ENCODE assay signal across 39 cellular contexts in the genomic region with DNA sequence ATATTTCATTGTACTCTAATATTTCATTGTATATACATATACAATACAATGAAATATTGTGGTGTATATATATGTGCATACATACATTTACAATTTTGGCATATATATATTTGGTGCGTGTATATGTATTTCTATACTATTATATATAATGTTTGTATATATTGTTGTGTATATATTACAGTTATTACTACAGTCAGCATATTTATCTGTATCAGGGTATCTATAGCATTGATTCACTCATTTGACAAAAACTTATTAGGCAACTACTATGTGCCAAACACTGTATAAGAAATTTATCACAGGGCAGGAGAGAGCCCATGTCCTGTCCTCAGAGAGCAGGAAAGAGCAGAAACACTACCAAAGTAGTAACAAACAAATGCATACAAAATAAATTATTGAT.
"Had no signal": no experiment of that assay in that cellular context is flagged by ENCODE, and none has a peak within 500 bp of the region (broad histone marks: within the 10 kb centered on the region; RNA-seq: fewer than 3 reads in every experiment).

No MANE protein-coding gene starts in this region.

- H3K36me3 ChIP-seq: adrenal gland, ascending aorta, brain microvascular endothelial cell, breast epithelium, cardiac muscle cell had no signal

- H3K27ac ChIP-seq: adrenal gland, ascending aorta, body of pancreas, brain microvascular endothelial cell, breast epithelium, cardiac muscle cell had no signal

- H3K4me3 Mint-ChIP-seq: activated naive CD4-positive, alpha-beta T cell treated with anti-CD3 and anti-CD28 coated beads for 36 hours; activated naive CD4-positive, alpha-beta T cell treated with anti-CD3 and anti-CD28 coated beads, Interleukin-2, amount 10 ng/mL, durations not matched to agents 7 days and 5 days; activated naive CD4-positive, alpha-beta T cell treated with anti-CD3 and anti-CD28 coated beads, Interleukin-2, amount 50 U/mL, for 24 hours; activated naive CD8-positive, alpha-beta T cell; activated naive CD8-positive, alpha-beta T cell treated with anti-CD3 and anti-CD28 coated beads for 36 hours; activated naive CD8-positive, alpha-beta T cell treated with anti-CD3 and anti-CD28 coated beads, Interleukin-2, amount 10 ng/mL, durations not matched to agents 7 days and 5 days; activated naive CD8-positive, alpha-beta T cell treated with anti-CD3 and anti-CD28 coated beads, Interleukin-2, amount 50 U/mL, for 24 hours; activated T-cell treated with anti-CD3 and anti-CD28 coated beads, Interleukin-2, amount 50 U/mL, for 24 hours; activated T-cell treated with anti-CD3 and anti-CD28 coated beads, Interleukin-2, amount 50 U/mL, for 4 hours; activated T-cell treated with anti-CD3 and anti-CD28 coated beads, Interleukin-2, amount 50 U/mL, for 72 hours; activated T-helper 1 cell treated with anti-CD3 and anti-CD28 coated beads, Interleukin-12 subunit alpha, Interleukin-12 subunit beta, Interleukin-2, Interleukin-4 antibody, amounts not matched to agents 30 ng/mL and 10 ng/mL and 1 ng/mL, durations not matched to agents 14 hours and 24 hours and 36 hours; activated T-helper 17 cell treated with anti-CD3 and anti-CD28 coated beads, Interleukin-2, amount 50 U/mL, for 72 hours; brain; central memory CD8-positive, alpha-beta T cell had no signal

- H3K27me3 Mint-ChIP-seq: activated naive CD4-positive, alpha-beta T cell treated with anti-CD3 and anti-CD28 coated beads, Interleukin-2, amount 10 ng/mL, durations not matched to agents 7 days and 5 days; activated naive CD4-positive, alpha-beta T cell treated with anti-CD3 and anti-CD28 coated beads, Interleukin-2, amount 50 U/mL, for 24 hours; activated naive CD8-positive, alpha-beta T cell; activated naive CD8-positive, alpha-beta T cell treated with anti-CD3 and anti-CD28 coated beads for 36 hours; activated naive CD8-positive, alpha-beta T cell treated with anti-CD3 and anti-CD28 coated beads, Interleukin-2, amount 10 ng/mL, durations not matched to agents 7 days and 5 days; activated naive CD8-positive, alpha-beta T cell treated with anti-CD3 and anti-CD28 coated beads, Interleukin-2, amount 50 U/mL, for 24 hours; activated T-cell treated with anti-CD3 and anti-CD28 coated beads, Interleukin-2, amount 50 U/mL, for 24 hours; activated T-helper 17 cell treated with anti-CD3 and anti-CD28 coated beads, Interleukin-2, amount 50 U/mL, for 72 hours; brain; central memory CD8-positive, alpha-beta T cell had no signal

- H3K9me3 ChIP-seq: adrenal gland, ascending aorta, body of pancreas, breast epithelium had no signal

- H3K4me1 ChIP-seq: adrenal gland, ascending aorta, body of pancreas, breast epithelium had no signal

- ATAC-seq: activated naive CD4-positive, alpha-beta T cell treated with anti-CD3 and anti-CD28 coated beads, Interleukin-2, amount 50 U/mL, for 72 hours; activated naive CD8-positive, alpha-beta T cell treated with anti-CD3 and anti-CD28 coated beads, Interleukin-2, amount 50 U/mL, for 24 hours; activated T-cell treated with anti-CD3 and anti-CD28 coated beads, Interleukin-2, amount 50 U/mL, for 4 hours; activated T-cell treated with anti-CD3 and anti-CD28 coated beads, Interleukin-2, amount 50 U/mL, for 72 hours; activated T-helper 17 cell treated with anti-CD3 and anti-CD28 coated beads, Interleukin-2, amount 50 U/mL, for 72 hours; body of pancreas had no signal

- H3K4me1 Mint-ChIP-seq: activated naive CD4-positive, alpha-beta T cell treated with anti-CD3 and anti-CD28 coated beads, Interleukin-2, amount 10 ng/mL, durations not matched to agents 7 days and 5 days; activated naive CD4-positive, alpha-beta T cell treated with anti-CD3 and anti-CD28 coated beads, Interleukin-2, amount 50 U/mL, for 24 hours; activated naive CD8-positive, alpha-beta T cell treated with anti-CD3 and anti-CD28 coated beads for 36 hours; activated naive CD8-positive, alpha-beta T cell treated with anti-CD3 and anti-CD28 coated beads, Interleukin-2, amount 10 ng/mL, durations not matched to agents 7 days and 5 days; activated naive CD8-positive, alpha-beta T cell treated with anti-CD3 and anti-CD28 coated beads, Interleukin-2, amount 50 U/mL, for 24 hours; activated T-helper 17 cell treated with anti-CD3 and anti-CD28 coated beads, Interleukin-2, amount 50 U/mL, for 72 hours; central memory CD8-positive, alpha-beta T cell had no signal

- H3K27ac Mint-ChIP-seq: activated naive CD4-positive, alpha-beta T cell treated with anti-CD3 and anti-CD28 coated beads for 36 hours; activated naive CD4-positive, alpha-beta T cell treated with anti-CD3 and anti-CD28 coated beads, Interleukin-2, amount 10 ng/mL, durations not matched to agents 7 days and 5 days; activated naive CD4-positive, alpha-beta T cell treated with anti-CD3 and anti-CD28 coated beads, Interleukin-2, amount 50 U/mL, for 24 hours; activated naive CD4-positive, alpha-beta T cell treated with anti-CD3 and anti-CD28 coated beads, Interleukin-2, amount 50 U/mL, for 72 hours; activated naive CD8-positive, alpha-beta T cell; activated naive CD8-positive, alpha-beta T cell treated with anti-CD3 and anti-CD28 coated beads for 36 hours; activated naive CD8-positive, alpha-beta T cell treated with anti-CD3 and anti-CD28 coated beads, Interleukin-2, amount 10 ng/mL, durations not matched to agents 7 days and 5 days; activated naive CD8-positive, alpha-beta T cell treated with anti-CD3 and anti-CD28 coated beads, Interleukin-2, amount 50 U/mL, for 24 hours; activated T-cell treated with anti-CD3 and anti-CD28 coated beads, Interleukin-2, amount 50 U/mL, for 24 hours; activated T-cell treated with anti-CD3 and anti-CD28 coated beads, Interleukin-2, amount 50 U/mL, for 72 hours; activated T-helper 1 cell treated with anti-CD3 and anti-CD28 coated beads, Interleukin-12 subunit alpha, Interleukin-12 subunit beta, Interleukin-2, Interleukin-4 antibody, amounts not matched to agents 30 ng/mL and 10 ng/mL and 1 ng/mL, durations not matched to agents 14 hours and 24 hours and 36 hours; activated T-helper 17 cell treated with anti-CD3 and anti-CD28 coated beads, Interleukin-2, amount 50 U/mL, for 72 hours; activated T-helper 2 cell treated with anti-CD3 and anti-CD28 coated beads, Interferon-gamma antibody, Interleukin-2, Interleukin-4, amounts not matched to agents 10 μg/mL and 5 μg/mL and 100 μg/mL, durations not matched to agents 14 hours and 24 hours and 36 hours; brain had no signal

- H3K36me3 Mint-ChIP-seq: activated naive CD4-positive, alpha-beta T cell treated with anti-CD3 and anti-CD28 coated beads, Interleukin-2, amount 10 ng/mL, durations not matched to agents 7 days and 5 days; activated naive CD4-positive, alpha-beta T cell treated with anti-CD3 and anti-CD28 coated beads, Interleukin-2, amount 50 U/mL, for 24 hours; activated naive CD8-positive, alpha-beta T cell; activated naive CD8-positive, alpha-beta T cell treated with anti-CD3 and anti-CD28 coated beads for 36 hours; activated naive CD8-positive, alpha-beta T cell treated with anti-CD3 and anti-CD28 coated beads, Interleukin-2, amount 10 ng/mL, durations not matched to agents 7 days and 5 days had no signal

- FAIRE-seq: astrocyte, bronchial epithelial cell, colon had no signal

- H3K27me3 ChIP-seq: adrenal gland, ascending aorta, body of pancreas, brain microvascular endothelial cell, breast epithelium, cardiac muscle cell had no signal

- H3K4me3 ChIP-seq: adrenal gland, ascending aorta, body of pancreas, breast epithelium, cardiac muscle cell had no signal

- DNase-seq: activated effector memory CD4-positive, alpha-beta T cell treated with anti-CD3 and anti-CD28 coated beads, Interleukin-2, amount 50 U/mL, for 16 hours; activated effector memory CD4-positive, alpha-beta T cell treated with Interleukin-2 at 50 U/mL for 16 hours; activated gamma-delta T cell treated with Interleukin-2 at 50 U/mL for 16 hours; activated naive CD4-positive, alpha-beta T cell treated with anti-CD3 and anti-CD28 coated beads for 36 hours; activated naive CD4-positive, alpha-beta T cell treated with anti-CD3 and anti-CD28 coated beads, Interleukin-2, amount 10 ng/mL, durations not matched to agents 7 days and 5 days; activated naive CD4-positive, alpha-beta T cell treated with anti-CD3 and anti-CD28 coated beads, Interleukin-2, amount 50 U/mL, for 16 hours; activated naive CD4-positive, alpha-beta T cell treated with Interleukin-2 at 50 U/mL for 16 hours; activated naive CD8-positive, alpha-beta T cell treated with anti-CD3 and anti-CD28 coated beads for 36 hours; activated naive CD8-positive, alpha-beta T cell treated with anti-CD3 and anti-CD28 coated beads, Interleukin-2, amount 10 ng/mL, durations not matched to agents 7 days and 5 days; activated naive CD8-positive, alpha-beta T cell treated with anti-CD3 and anti-CD28 coated beads, Interleukin-2, amount 50 U/mL, for 24 hours; activated T-cell treated with anti-CD3 and anti-CD28 coated beads, Interleukin-2, amount 50 U/mL, for 1 hour; activated T-cell treated with anti-CD3 and anti-CD28 coated beads, Interleukin-2, amount 50 U/mL, for 24 hours; activated T-cell treated with anti-CD3 and anti-CD28 coated beads, Interleukin-2, amount 50 U/mL, for 4 hours; activated T-cell treated with anti-CD3 and anti-CD28 coated beads, Interleukin-2, amount 50 U/mL, for 48 hours; activated T-cell treated with anti-CD3 and anti-CD28 coated beads, Interleukin-2, amount 50 U/mL, for 72 hours; adrenal gland; amniotic stem cell; amygdala; anterior cingulate cortex; aorta; body of pancreas; brain microvascular endothelial cell; caudate nucleus; central memory CD4-positive, alpha-beta T cell; cerebellar nuclear complex had no signal
